6 cellular contexts compared by ENCODE assay signal in genomic region chr19:1859319-1859718, GRCh38. TPM values are rescaled to one million over a fixed set of nuclear protein-coding genes. Genes with fewer than 3 reads are reported as not detected.
DNase-seq lines count a peak whose midpoint lies in the region; ATAC-seq and TF ChIP-seq lines count a peak whose summit lies in the region.
"Had no signal": no experiment of that assay in that cellular context is flagged by ENCODE, and none has a peak within 500 bp of the region (broad histone marks: within the 10 kb centered on the region; RNA-seq: fewer than 3 reads in every experiment).

No MANE protein-coding gene starts in this region.

- H3K36me3 ChIP-seq in breast epithelium, result no peaks in the 10 kb centered on the region

- H3K9me3 ChIP-seq in breast epithelium, result no peaks in the 10 kb centered on the region
- H3K9me3 ChIP-seq: tibial artery had no signal

- intact Hi-C loops in breast epithelium (cut with DNase I; ENCODE audit: low total_unique reads), result loop anchor here (5.0 kb wide), 1 partner anchor 1503 kb away; no protein-coding TSS in a partner anchor

- peaks cover 12 to 21% (median 19%) of the 10 kb centered on the region in 3 donors for H3K4me1 Mint-ChIP-seq in IgD-negative memory B cell

- H3K4me1 ChIP-seq in breast epithelium, result peaks cover 26 to 35% of the 10 kb centered on the region in 2 donors

- TF ChIP-seq CTCF in breast epithelium (IDR thresholded peaks at IDR 0.05), result no peak

- no peaks in the 10 kb centered on the region for H3K27me3 ChIP-seq in breast epithelium

- peak overlapping the region in 2 of 3 donors; percentile 90 to 94 for H3K27ac Mint-ChIP-seq in IgD-negative memory B cell

- no peak for ATAC-seq in HG03378 (IDR thresholded peaks at IDR 0.05; ENCODE audit: unreplicated experiment)

- peak overlapping the region; percentile 37 to 86 (median 60) for H3K4me3 Mint-ChIP-seq in IgD-negative memory B cell

- H3K9me3 Mint-ChIP-seq in IgD-negative memory B cell, result no peaks in the 10 kb centered on the region

- no peak for TF ChIP-seq POLR2A in breast epithelium (IDR thresholded peaks at IDR 0.05)

- H3K27me3 Mint-ChIP-seq in IgD-negative memory B cell, result no peaks in the 10 kb centered on the region

- DNase-seq in breast epithelium (ENCODE audit: low spot score in 2 of 2) (no peak), skeletal muscle cell (ENCODE audit: low read depth) (no peak), kidney tubule cell (ENCODE audit: low spot score) (no peak)

- peak overlapping the region in 1 of 3 donors; percentile 21 for H3K4me3 ChIP-seq in breast epithelium
- H3K4me3 ChIP-seq in skeletal muscle cell (ENCODE audit: low read depth, low read length), result peak overlapping the region; percentile 87
- H3K4me3 ChIP-seq: tibial artery had no signal

- H3K27ac ChIP-seq in breast epithelium, result peak overlapping the region; percentile 75
- H3K27ac ChIP-seq: tibial artery had no signal

- no peaks in the 10 kb centered on the region for H3K36me3 Mint-ChIP-seq in IgD-negative memory B cell

RNA-seq across cellular contexts. Expression of gene KLF16, which starts 4.1 kb away (rescaled TPM):
- 1.8 TPM for polyA plus RNA-seq in IgD-negative memory B cell
- 1 to 10 TPM; 2.9 to 4.6 (median 4.1) TPM for total RNA-seq in breast epithelium

RNA-seq across cellular contexts. Expression of gene REXO1, which starts 11.0 kb away (rescaled TPM):
- 13.7 TPM for polyA plus RNA-seq in IgD-negative memory B cell
- 10 to 100 TPM; 10.4 to 25.2 (median 19.7) TPM for total RNA-seq in breast epithelium

RNA-seq across cellular contexts. Expression of gene ABHD17A, which starts 26.0 kb away (rescaled TPM):
- polyA plus RNA-seq in IgD-negative memory B cell, result 107 TPM
- total RNA-seq in breast epithelium, result 10 to 100 TPM; 62.4 to 81.3 (median 76.0) TPM

RNA-seq across cellular contexts. Expression of gene ADAT3, which starts 45.9 kb away (rescaled TPM):
- polyA plus RNA-seq in IgD-negative memory B cell, result 7.4 TPM
- total RNA-seq in breast epithelium, result 1 to 10 TPM; 1.1 to 5.4 (median 4.9) TPM

RNA-seq across cellular contexts. Expression of gene SCAMP4, which starts 45.9 kb away (rescaled TPM):
- 43.1 TPM for polyA plus RNA-seq in IgD-negative memory B cell
- 10 to 100 TPM; 41.4 to 66.6 (median 44.6) TPM for total RNA-seq in breast epithelium
